In genomic region chr16:47008612-47009011, GRCh38 we compare ENCODE assay signal across 2 cellular contexts.
TF ChIP-seq lines count a peak whose summit lies in the region.

No MANE protein-coding gene starts in this region.

TF ChIP-seq in IMR-90, 13 proteins besides CTCF, POLR2A, EP300 and RAD21:
- TF ChIP-seq CEBPB (IDR thresholded peaks at IDR 0.05; ENCODE audit: low read depth, low read length) (no peak), SMC3 (IDR thresholded peaks at IDR 0.05; ENCODE audit: low read depth, low read length) (no peak), CHD1 (IDR thresholded peaks at IDR 0.05; ENCODE audit: low read depth, low read length) (no peak), BHLHE40 (IDR thresholded peaks at IDR 0.05; ENCODE audit: low read depth, low read length) (no peak), RFX5 (IDR thresholded peaks at IDR 0.05; ENCODE audit: low read depth, low read length) (no peak), USF2 (IDR thresholded peaks at IDR 0.05; ENCODE audit: low read depth, low read length) (no peak), RCOR1 (IDR thresholded peaks at IDR 0.05; ENCODE audit: insufficient replicate concordance, low read length) (no peak), MAFK (IDR thresholded peaks at IDR 0.05; ENCODE audit: low read depth, low read length) (no peak)
- TF ChIP-seq, protein P1, sequence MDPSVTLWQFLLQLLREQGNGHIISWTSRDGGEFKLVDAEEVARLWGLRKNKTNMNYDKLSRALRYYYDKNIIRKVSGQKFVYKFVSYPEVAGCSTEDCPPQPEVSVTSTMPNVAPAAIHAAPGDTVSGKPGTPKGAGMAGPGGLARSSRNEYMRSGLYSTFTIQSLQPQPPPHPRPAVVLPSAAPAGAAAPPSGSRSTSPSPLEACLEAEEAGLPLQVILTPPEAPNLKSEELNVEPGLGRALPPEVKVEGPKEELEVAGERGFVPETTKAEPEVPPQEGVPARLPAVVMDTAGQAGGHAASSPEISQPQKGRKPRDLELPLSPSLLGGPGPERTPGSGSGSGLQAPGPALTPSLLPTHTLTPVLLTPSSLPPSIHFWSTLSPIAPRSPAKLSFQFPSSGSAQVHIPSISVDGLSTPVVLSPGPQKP (IDR thresholded peaks at IDR 0.05; ENCODE audit: borderline replicate concordance, low read depth, low read length), result no peak

TF ChIP-seq in GM12878, 131 proteins besides CTCF, POLR2A, EP300 and RAD21:
- TF ChIP-seq, protein P2, sequence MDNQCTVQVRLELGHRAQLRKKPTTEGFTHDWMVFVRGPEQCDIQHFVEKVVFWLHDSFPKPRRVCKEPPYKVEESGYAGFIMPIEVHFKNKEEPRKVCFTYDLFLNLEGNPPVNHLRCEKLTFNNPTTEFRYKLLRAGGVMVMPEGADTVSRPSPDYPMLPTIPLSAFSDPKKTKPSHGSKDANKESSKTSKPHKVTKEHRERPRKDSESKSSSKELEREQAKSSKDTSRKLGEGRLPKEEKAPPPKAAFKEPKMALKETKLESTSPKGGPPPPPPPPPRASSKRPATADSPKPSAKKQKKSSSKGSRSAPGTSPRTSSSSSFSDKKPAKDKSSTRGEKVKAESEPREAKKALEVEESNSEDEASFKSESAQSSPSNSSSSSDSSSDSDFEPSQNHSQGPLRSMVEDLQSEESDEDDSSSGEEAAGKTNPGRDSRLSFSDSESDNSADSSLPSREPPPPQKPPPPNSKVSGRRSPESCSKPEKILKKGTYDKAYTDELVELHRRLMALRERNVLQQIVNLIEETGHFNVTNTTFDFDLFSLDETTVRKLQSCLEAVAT (IDR thresholded peaks at IDR 0.05), result no peak
